ENCODE assay signal across 21 cellular contexts in the genomic region with DNA sequence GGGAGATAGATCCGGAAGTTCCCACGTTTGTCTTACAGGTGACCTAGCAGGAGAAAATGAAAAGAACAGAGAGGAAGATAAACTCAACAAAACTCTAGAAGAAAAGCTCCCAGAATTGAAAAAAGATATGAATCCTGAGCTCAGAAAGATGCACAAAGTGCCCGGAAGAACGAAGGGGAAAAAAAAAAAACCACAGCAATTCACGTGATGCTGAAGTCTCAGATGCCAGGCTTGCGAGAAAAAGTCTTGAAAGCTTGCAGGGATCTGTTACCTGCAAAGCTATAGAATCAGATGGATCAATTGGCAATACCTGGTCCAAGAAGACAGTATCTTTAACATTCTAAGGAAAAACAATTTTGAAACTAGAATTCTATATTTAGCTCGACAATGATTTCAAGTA. TPM values are rescaled to one million over a fixed set of nuclear protein-coding genes. Genes with fewer than 3 reads are reported as not detected.
A peak's percentile ranks its signal among the peaks of the same experiment; 100 is the strongest.
DNase-seq lines count a peak whose midpoint lies in the region; ATAC-seq lines count a peak whose summit lies in the region.
"Had no signal": no experiment of that assay in that cellular context is flagged by ENCODE, and none has a peak within 500 bp of the region (broad histone marks: within the 10 kb centered on the region; RNA-seq: fewer than 3 reads in every experiment).

No MANE protein-coding gene starts in this region.

- H3K27me3 Mint-ChIP-seq in T-cell = no peaks in the 10 kb centered on the region
- no peaks in the 10 kb centered on the region for H3K27me3 Mint-ChIP-seq in activated naive CD8-positive, alpha-beta T cell treated with anti-CD3 and anti-CD28 coated beads, Interleukin-2, amount 10 ng/mL, durations not matched to agents 7 days and 5 days

- ATAC-seq in T-cell (replicated peaks in 1 of 4) (peak in 2 of 4 experiments; percentile 32 to 49), HG03439 (IDR thresholded peaks at IDR 0.05; ENCODE audit: unreplicated experiment) (no peak)
- ATAC-seq in activated naive CD8-positive, alpha-beta T cell treated with anti-CD3 and anti-CD28 coated beads, Interleukin-2, amount 10 ng/mL, durations not matched to agents 7 days and 5 days (ENCODE audit: low read depth) = no peak
- ATAC-seq in stimulated activated effector memory CD8-positive, alpha-beta T cell treated with anti-CD3 and anti-CD28 coated beads, Interleukin-12 subunit alpha, Interleukin-12 subunit beta, amount 100 ng/mL, for 72 hours = no peak
- ATAC-seq: left ventricle myocardium superior, sciatic nerve had no signal

- H3K4me1 Mint-ChIP-seq in T-cell = peaks cover 79 to 85% (median 80%) of the 10 kb centered on the region in 3 donors
- peaks cover 40% of the 10 kb centered on the region for H3K4me1 Mint-ChIP-seq in activated naive CD8-positive, alpha-beta T cell treated with anti-CD3 and anti-CD28 coated beads, Interleukin-2, amount 10 ng/mL, durations not matched to agents 7 days and 5 days
- peaks cover 83% of the 10 kb centered on the region for H3K4me1 Mint-ChIP-seq in stimulated activated effector memory CD8-positive, alpha-beta T cell treated with anti-CD3 and anti-CD28 coated beads, Interleukin-12 subunit alpha, Interleukin-12 subunit beta, amount 100 ng/mL, for 72 hours

- no peaks in the 10 kb centered on the region for H3K9me3 Mint-ChIP-seq in T-cell
- H3K9me3 Mint-ChIP-seq in activated naive CD8-positive, alpha-beta T cell treated with anti-CD3 and anti-CD28 coated beads, Interleukin-2, amount 10 ng/mL, durations not matched to agents 7 days and 5 days = no peaks in the 10 kb centered on the region
- H3K9me3 Mint-ChIP-seq in stimulated activated effector memory CD8-positive, alpha-beta T cell treated with anti-CD3 and anti-CD28 coated beads, Interleukin-12 subunit alpha, Interleukin-12 subunit beta, amount 100 ng/mL, for 72 hours = no peaks in the 10 kb centered on the region
- H3K9me3 Mint-ChIP-seq: neural crest cell had no signal

- H3K4me3 Mint-ChIP-seq in T-cell = peak overlapping the region in 2 of 3 donors; percentile 4 to 58
- H3K4me3 Mint-ChIP-seq in activated naive CD8-positive, alpha-beta T cell treated with anti-CD3 and anti-CD28 coated beads, Interleukin-2, amount 10 ng/mL, durations not matched to agents 7 days and 5 days = peak overlapping the region; percentile 62
- peak overlapping the region; percentile 25 for H3K4me3 Mint-ChIP-seq in stimulated activated effector memory CD8-positive, alpha-beta T cell treated with anti-CD3 and anti-CD28 coated beads, Interleukin-12 subunit alpha, Interleukin-12 subunit beta, amount 100 ng/mL, for 72 hours
- H3K4me3 Mint-ChIP-seq: H9, neural crest cell had no signal

- CTCF ChIA-PET in T-cell (lab: Charles Lee) = interaction anchor here (0.6 to 1.0 kb wide), 8 partner anchors 13 to 293 kb away, joined by 3 to 4 read pairs (median 4); no protein-coding TSS in a partner anchor

- peaks cover 45% of the 10 kb centered on the region for H3K36me3 Mint-ChIP-seq in T-cell
- H3K36me3 Mint-ChIP-seq in activated naive CD8-positive, alpha-beta T cell treated with anti-CD3 and anti-CD28 coated beads, Interleukin-2, amount 10 ng/mL, durations not matched to agents 7 days and 5 days = peaks cover 57% of the 10 kb centered on the region
- peaks cover 65% of the 10 kb centered on the region for H3K36me3 Mint-ChIP-seq in stimulated activated effector memory CD8-positive, alpha-beta T cell treated with anti-CD3 and anti-CD28 coated beads, Interleukin-12 subunit alpha, Interleukin-12 subunit beta, amount 100 ng/mL, for 72 hours

- DNase-seq in activated effector memory CD4-positive, alpha-beta T cell treated with anti-CD3 and anti-CD28 coated beads, Interleukin-2, amount 50 U/mL, for 16 hours = peak; percentile 25
- no peak for DNase-seq in activated effector memory CD4-positive, alpha-beta T cell treated with Interleukin-2 at 50 U/mL for 16 hours
- DNase-seq in T-cell = no peak
- no peak for DNase-seq in activated naive CD8-positive, alpha-beta T cell treated with anti-CD3 and anti-CD28 coated beads, Interleukin-2, amount 10 ng/mL, durations not matched to agents 7 days and 5 days
- no peak for DNase-seq in stimulated activated effector memory CD8-positive, alpha-beta T cell treated with anti-CD3 and anti-CD28 coated beads, Interleukin-12 subunit alpha, Interleukin-12 subunit beta, amount 100 ng/mL, for 72 hours (ENCODE audit: low spot score in 2 of 2)
- no peak for DNase-seq in NK-92 treated with Interleukin-12 subunit alpha and Interleukin-12 subunit beta, amount 100 ng/mL, for 24 hours (lab: John Stamatoyannopoulos, UW)
- DNase-seq in DMS53 (lab: John Stamatoyannopoulos, UW) = no peak
- DNase-seq: ACHN, H9, left ventricle myocardium superior, MG63, midbrain, NCI-H1417 treated with DMSO at 0.1 percent for 48 hours, NCI-H510A treated with DMSO at 0.1 percent for 48 hours, SJCRH30, uterus, WERI-Rb-1 had no signal

- peak overlapping the region; percentile 53 to 61 for H3K27ac Mint-ChIP-seq in T-cell
- H3K27ac Mint-ChIP-seq in activated naive CD8-positive, alpha-beta T cell treated with anti-CD3 and anti-CD28 coated beads, Interleukin-2, amount 10 ng/mL, durations not matched to agents 7 days and 5 days = peak overlapping the region; percentile 76
- peak overlapping the region; percentile 74 for H3K27ac Mint-ChIP-seq in stimulated activated effector memory CD8-positive, alpha-beta T cell treated with anti-CD3 and anti-CD28 coated beads, Interleukin-12 subunit alpha, Interleukin-12 subunit beta, amount 100 ng/mL, for 72 hours

- POLR2A ChIA-PET in T-cell (lab: Charles Lee) = interaction anchor here (0.6 to 0.9 kb wide), 2 partner anchors 44 to 148 kb away, joined by 4 to 22 read pairs; no protein-coding TSS in a partner anchor
- POLR2A ChIA-PET in activated naive CD8-positive, alpha-beta T cell treated with anti-CD3 and anti-CD28 coated beads, Interleukin-2, amount 10 ng/mL, durations not matched to agents 7 days and 5 days (lab: Charles Lee) = interaction anchor here (0.7 to 0.8 kb wide), 3 partner anchors 14 to 31 kb away, joined by 3 to 4 read pairs (median 3); no protein-coding TSS in a partner anchor

RNA-seq across cellular contexts. Expression of a gene that starts 33.5 kb away (rescaled TPM):
- total RNA-seq in T-cell = 100 to 1,000 TPM; 105 to 142 (median 132) TPM
- total RNA-seq in activated naive CD8-positive, alpha-beta T cell treated with anti-CD3 and anti-CD28 coated beads, Interleukin-2, amount 10 ng/mL, durations not matched to agents 7 days and 5 days = 100 to 1,000 TPM; 140 to 151 TPM
- total RNA-seq: fibroblast of villous mesenchyme, SJCRH30 had no signal
